In the genomic region with DNA sequence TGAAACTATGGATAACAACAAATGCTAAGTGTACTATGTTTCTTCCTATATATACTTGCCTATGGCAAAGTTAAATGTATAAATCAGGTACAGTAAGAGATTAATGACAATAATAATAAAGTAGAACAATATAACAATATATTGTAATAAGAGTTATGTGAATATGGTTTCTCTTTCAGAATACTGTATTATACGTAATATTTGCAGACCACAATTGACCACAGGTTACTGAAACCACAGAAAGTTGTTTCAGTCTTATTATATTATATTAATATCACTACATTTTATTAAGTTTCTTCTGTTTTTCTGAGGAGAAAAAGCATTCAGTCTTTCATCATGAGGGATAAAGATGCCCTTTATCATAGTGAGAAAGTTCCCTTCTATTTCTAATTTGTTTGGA, we compare ENCODE assay signal across 31 cellular contexts.
"Had no signal": no experiment of that assay in that cellular context is flagged by ENCODE, and none has a peak within 500 bp of the region (broad histone marks: within the 10 kb centered on the region; RNA-seq: fewer than 3 reads in every experiment).

No MANE protein-coding gene starts in this region.

- H3K9me3 ChIP-seq: adrenal gland, body of pancreas, esophagus muscularis mucosa, gastrocnemius medialis had no signal

- ATAC-seq: activated CD4-positive, alpha-beta T cell treated with anti-CD3 and anti-CD28 coated beads for 36 hours; activated CD8-positive, alpha-beta memory T cell treated with anti-CD3 and anti-CD28 coated beads, Interleukin-2, amount 10 ng/mL, durations not matched to agents 7 days and 5 days; activated CD8-positive, alpha-beta T cell treated with anti-CD3 and anti-CD28 coated beads, Interleukin-2, amount 10 ng/mL, durations not matched to agents 7 days and 5 days; activated naive CD8-positive, alpha-beta T cell treated with anti-CD3 and anti-CD28 coated beads, Interleukin-2, amount 50 U/mL, for 24 hours; body of pancreas; effector memory CD8-positive, alpha-beta T cell; foreskin keratinocyte; gastrocnemius medialis; heart left ventricle had no signal

- DNase-seq: activated CD4-positive, alpha-beta memory T cell treated with anti-CD3 and anti-CD28 coated beads for 36 hours; activated CD4-positive, alpha-beta T cell treated with anti-CD3 and anti-CD28 coated beads for 36 hours; activated CD4-positive, alpha-beta T cell treated with anti-CD3 and anti-CD28 coated beads, Interleukin-2, amount 10 ng/mL, durations not matched to agents 24 days and 14 days; activated CD4-positive, CD25-positive, alpha-beta regulatory T cell; activated CD4-positive, CD25-positive, alpha-beta regulatory T cell treated with anti-CD3 and anti-CD28 coated beads, Interleukin-2, amount 50 U/mL, for 72 hours; activated CD8-positive, alpha-beta memory T cell treated with anti-CD3 and anti-CD28 coated beads, Interleukin-2, amount 10 ng/mL, durations not matched to agents 7 days and 5 days; activated CD8-positive, alpha-beta memory T cell treated with anti-CD3 and anti-CD28 coated beads, Interleukin-2, amount 50 U/mL, for 4 hours; activated CD8-positive, alpha-beta T cell treated with anti-CD3 and anti-CD28 coated beads, Interleukin-2, amount 10 ng/mL, durations not matched to agents 7 days and 5 days; activated effector memory CD4-positive, alpha-beta T cell treated with anti-CD3 and anti-CD28 coated beads, Interleukin-2, amount 50 U/mL, for 16 hours; activated naive CD4-positive, alpha-beta T cell treated with anti-CD3 and anti-CD28 coated beads for 36 hours; activated naive CD8-positive, alpha-beta T cell treated with anti-CD3 and anti-CD28 coated beads for 36 hours; activated naive CD8-positive, alpha-beta T cell treated with anti-CD3 and anti-CD28 coated beads, Interleukin-2, amount 50 U/mL, for 24 hours; activated T-cell treated with anti-CD3 and anti-CD28 coated beads, Interleukin-2, amount 50 U/mL, for 1 hour; activated T-cell treated with anti-CD3 and anti-CD28 coated beads, Interleukin-2, amount 50 U/mL, for 48 hours; amygdala; aorta; body of pancreas; caudate nucleus; cortex of kidney; dermis blood vessel endothelial cell; effector CD4-positive, alpha-beta T cell; effector memory CD8-positive, alpha-beta T cell; erythroblast; foreskin keratinocyte; gastrocnemius medialis; glutamatergic neuron; heart left ventricle; T1000 had no signal

- H3K4me1 ChIP-seq: adrenal gland, body of pancreas, esophagus muscularis mucosa, foreskin keratinocyte, heart left ventricle had no signal

- H3K36me3 ChIP-seq: adrenal gland had no signal

- H3K4me3 ChIP-seq: adrenal gland, body of pancreas, esophagus muscularis mucosa, gastrocnemius medialis, heart left ventricle had no signal

- H3K27ac ChIP-seq: adrenal gland, body of pancreas, esophagus muscularis mucosa, foreskin keratinocyte, gastrocnemius medialis, heart left ventricle had no signal

- FAIRE-seq: colon had no signal

- H3K27me3 ChIP-seq: adrenal gland, body of pancreas, esophagus muscularis mucosa, gastrocnemius medialis, heart left ventricle had no signal
